ENCODE assay signal across 24 cellular contexts in genomic region chr2:119013640-119014039, GRCh38.
"Had no signal": no experiment of that assay in that cellular context is flagged by ENCODE, and none has a peak within 500 bp of the region (broad histone marks: within the 10 kb centered on the region; RNA-seq: fewer than 3 reads in every experiment).

No MANE protein-coding gene starts in this region.

- H3K4me3 ChIP-seq: breast epithelium, dorsolateral prefrontal cortex, mucosa of descending colon, right lobe of liver, skin epidermis, transverse colon, uterus had no signal

- H3K4me1 ChIP-seq: breast epithelium, right lobe of liver, uterus had no signal

- H3K36me3 ChIP-seq: breast epithelium, right lobe of liver, transverse colon, uterus had no signal

- H3K27ac Mint-ChIP-seq: activated naive CD4-positive, alpha-beta T cell treated with anti-CD3 and anti-CD28 coated beads for 36 hours; activated naive CD8-positive, alpha-beta T cell treated with anti-CD3 and anti-CD28 coated beads, Interleukin-2, amount 10 ng/mL, durations not matched to agents 7 days and 5 days; effector memory CD8-positive, alpha-beta T cell had no signal

- H3K9me3 ChIP-seq: breast epithelium, mucosa of descending colon, right lobe of liver, transverse colon, uterus had no signal

- H3K27me3 ChIP-seq: right lobe of liver, uterus had no signal

- DNase-seq: activated CD4-positive, alpha-beta T cell treated with anti-CD3 and anti-CD28 coated beads, Interleukin-2, amount 50 U/mL, for 1 hour; activated CD8-positive, alpha-beta memory T cell treated with anti-CD3 and anti-CD28 coated beads, Interleukin-2, amount 50 U/mL, for 48 hours; activated effector memory CD4-positive, alpha-beta T cell treated with Interleukin-2 at 50 U/mL for 16 hours; activated naive CD4-positive, alpha-beta T cell treated with anti-CD3 and anti-CD28 coated beads for 36 hours; activated naive CD8-positive, alpha-beta T cell treated with anti-CD3 and anti-CD28 coated beads, Interleukin-2, amount 10 ng/mL, durations not matched to agents 7 days and 5 days; activated T-cell treated with anti-CD3 and anti-CD28 coated beads, Interleukin-2, amount 50 U/mL, for 4 hours; amniotic stem cell; dorsolateral prefrontal cortex; effector memory CD8-positive, alpha-beta T cell; foreskin melanocyte; hypothalamus; mesenchymal stem cell; mucosa of descending colon; nucleus accumbens; stimulated activated CD4-positive, alpha-beta T cell treated with anti-CD3 and anti-CD28 coated beads, Interleukin-1b, Interleukin-23, amount 100 ng/mL, for 48 hours; transverse colon; uterus had no signal

- H3K27ac ChIP-seq: breast epithelium, dorsolateral prefrontal cortex, right lobe of liver, skin epidermis, transverse colon, uterus, VCaP had no signal

- H3K36me3 Mint-ChIP-seq: activated naive CD8-positive, alpha-beta T cell treated with anti-CD3 and anti-CD28 coated beads, Interleukin-2, amount 10 ng/mL, durations not matched to agents 7 days and 5 days had no signal

- H3K4me1 Mint-ChIP-seq: central memory CD8-positive, alpha-beta T cell had no signal

- ATAC-seq: activated CD4-positive, CD25-positive, alpha-beta regulatory T cell treated with anti-CD3 and anti-CD28 coated beads, Interleukin-2, amount 50 U/mL, for 24 hours; activated T-cell treated with anti-CD3 and anti-CD28 coated beads, Interleukin-2, amount 50 U/mL, for 4 hours; effector memory CD8-positive, alpha-beta T cell; esophagus mucosa; mucosa of descending colon; right lobe of liver had no signal

- H3K9me3 Mint-ChIP-seq: activated naive CD4-positive, alpha-beta T cell treated with anti-CD3 and anti-CD28 coated beads for 36 hours; activated naive CD8-positive, alpha-beta T cell treated with anti-CD3 and anti-CD28 coated beads, Interleukin-2, amount 10 ng/mL, durations not matched to agents 7 days and 5 days; activated T-cell treated with anti-CD3 and anti-CD28 coated beads, Interleukin-2, amount 50 U/mL, for 4 hours; central memory CD8-positive, alpha-beta T cell; effector memory CD8-positive, alpha-beta T cell had no signal

- H3K4me3 Mint-ChIP-seq: activated naive CD4-positive, alpha-beta T cell treated with anti-CD3 and anti-CD28 coated beads for 36 hours; activated naive CD8-positive, alpha-beta T cell treated with anti-CD3 and anti-CD28 coated beads, Interleukin-2, amount 10 ng/mL, durations not matched to agents 7 days and 5 days; activated T-cell treated with anti-CD3 and anti-CD28 coated beads, Interleukin-2, amount 50 U/mL, for 4 hours; central memory CD8-positive, alpha-beta T cell; effector memory CD8-positive, alpha-beta T cell had no signal
